Comparison of ENCODE assay signal across 7 cellular contexts in the genomic region with DNA sequence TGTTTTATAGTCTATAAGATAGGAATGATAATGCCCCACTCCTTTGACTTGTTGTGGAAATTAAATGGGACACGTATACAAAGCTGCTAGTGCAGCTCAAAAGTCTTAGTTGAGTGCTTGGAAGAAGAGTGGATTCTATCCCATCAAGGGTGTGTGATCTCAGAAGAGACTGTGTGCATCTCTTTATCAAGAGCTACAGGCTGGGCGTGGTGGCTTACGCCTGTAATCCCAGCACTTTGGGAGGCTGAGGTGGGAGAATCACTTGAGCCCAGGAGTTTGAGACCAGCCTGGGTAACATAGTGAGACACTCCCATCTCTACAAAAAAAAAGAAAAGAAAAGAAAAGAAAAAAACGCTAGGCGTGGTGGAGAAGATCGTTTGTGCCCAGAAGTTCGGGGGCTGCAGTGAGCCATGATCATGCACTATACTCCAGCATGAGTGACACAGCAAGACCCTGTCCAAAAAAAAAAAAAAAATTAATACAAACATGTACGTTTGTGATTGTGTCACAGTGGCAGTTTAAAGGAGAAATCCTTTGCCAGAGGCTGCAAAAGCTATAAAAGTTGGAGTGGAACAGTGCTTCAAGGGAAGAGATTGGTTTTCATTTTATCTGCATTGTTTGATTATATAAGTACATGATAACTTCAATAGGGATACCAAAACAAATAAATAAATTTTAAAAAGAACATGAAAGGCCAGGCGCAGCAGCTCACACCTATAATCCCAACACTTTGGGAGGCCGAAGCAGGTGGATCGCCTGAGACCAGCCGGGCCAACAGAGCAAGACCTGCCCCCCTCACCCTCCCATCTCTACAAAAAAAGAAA. TPM values are rescaled to one million over a fixed set of nuclear protein-coding genes. Genes with fewer than 3 reads are reported as not detected.
DNase-seq lines count a peak whose midpoint lies in the region; ATAC-seq and TF ChIP-seq lines count a peak whose summit lies in the region.

No MANE protein-coding gene starts in this region.

- no peaks in the 10 kb centered on the region for H3K9me3 ChIP-seq in HUES48 (ENCODE audit: control insufficient read depth, insufficient read depth, low read length)

- H3K4me1 ChIP-seq in HUES48 (ENCODE audit: control insufficient read depth, insufficient read depth, low read length) = peaks cover 19% of the 10 kb centered on the region

- H3K27me3 ChIP-seq in HUES48 (ENCODE audit: control insufficient read depth, insufficient read depth, low read length) = no peaks in the 10 kb centered on the region

- H3K27ac Mint-ChIP-seq in stimulated activated memory B cell treated with anti-CD40 and anti-IgM and Interleukin-4, amounts not matched to agents 10 μg/mL and 1 μg/mL and 100 μg/mL, for 72 hours = peak overlapping the region; percentile 92

- H3K27ac ChIP-seq in HUES48 (ENCODE audit: low read depth, low read length) = peak overlapping the region; percentile 87

- peak; percentile 2 for ATAC-seq in left ventricle myocardium superior
- ATAC-seq in stimulated activated memory B cell treated with anti-CD40 and anti-IgM and Interleukin-4, amounts not matched to agents 10 μg/mL and 1 μg/mL and 100 μg/mL, for 72 hours = no peak
- no peak for ATAC-seq in HG02571 (IDR thresholded peaks at IDR 0.05; ENCODE audit: unreplicated experiment)
- ATAC-seq in GM21447 (IDR thresholded peaks at IDR 0.05; ENCODE audit: unreplicated experiment) = no peak

- no peaks in the 10 kb centered on the region for H3K36me3 Mint-ChIP-seq in stimulated activated memory B cell treated with anti-CD40 and anti-IgM and Interleukin-4, amounts not matched to agents 10 μg/mL and 1 μg/mL and 100 μg/mL, for 72 hours

- peaks cover 36% of the 10 kb centered on the region for H3K4me1 Mint-ChIP-seq in stimulated activated memory B cell treated with anti-CD40 and anti-IgM and Interleukin-4, amounts not matched to agents 10 μg/mL and 1 μg/mL and 100 μg/mL, for 72 hours

- H3K9me3 Mint-ChIP-seq in stimulated activated memory B cell treated with anti-CD40 and anti-IgM and Interleukin-4, amounts not matched to agents 10 μg/mL and 1 μg/mL and 100 μg/mL, for 72 hours = no peaks in the 10 kb centered on the region

- H3K9ac ChIP-seq in HUES48 (ENCODE audit: low read depth, low read length) = peak overlapping the region; percentile 71

- intact Hi-C loops in left ventricle myocardium superior (cut with micrococcal nuclease) = no loop called here

- peak overlapping the region; percentile 82 for H3K4me3 Mint-ChIP-seq in stimulated activated memory B cell treated with anti-CD40 and anti-IgM and Interleukin-4, amounts not matched to agents 10 μg/mL and 1 μg/mL and 100 μg/mL, for 72 hours

- no peak for TF ChIP-seq CTCF in WI38 (IDR thresholded peaks at IDR 0.05; ENCODE audit: low read depth, low read length)

- DNase-seq in left ventricle myocardium superior = no peak
- DNase-seq in HuH-7.5 (ENCODE audit: low spot score) = no peak

- H3K4me3 ChIP-seq in HUES48 (ENCODE audit: low read depth, low read length) (peak overlapping the region; percentile 70), WI38 (ENCODE audit: low read depth, low read length) (peak overlapping the region; percentile 64)

- H3K27me3 Mint-ChIP-seq in stimulated activated memory B cell treated with anti-CD40 and anti-IgM and Interleukin-4, amounts not matched to agents 10 μg/mL and 1 μg/mL and 100 μg/mL, for 72 hours = no peaks in the 10 kb centered on the region

- no peaks in the 10 kb centered on the region for H3K36me3 ChIP-seq in HUES48 (ENCODE audit: control insufficient read depth, insufficient read depth, low read length)

RNA-seq across cellular contexts. Expression of gene DIS3L, which starts 0.9 kb away (rescaled TPM):
- total RNA-seq in left ventricle myocardium superior = 44.6 TPM

RNA-seq across cellular contexts. Expression of gene MEGF11, which starts 38.9 kb away (rescaled TPM):
- total RNA-seq in left ventricle myocardium superior = not detected
